1 cellular context compared by ENCODE assay signal in the genomic region with DNA sequence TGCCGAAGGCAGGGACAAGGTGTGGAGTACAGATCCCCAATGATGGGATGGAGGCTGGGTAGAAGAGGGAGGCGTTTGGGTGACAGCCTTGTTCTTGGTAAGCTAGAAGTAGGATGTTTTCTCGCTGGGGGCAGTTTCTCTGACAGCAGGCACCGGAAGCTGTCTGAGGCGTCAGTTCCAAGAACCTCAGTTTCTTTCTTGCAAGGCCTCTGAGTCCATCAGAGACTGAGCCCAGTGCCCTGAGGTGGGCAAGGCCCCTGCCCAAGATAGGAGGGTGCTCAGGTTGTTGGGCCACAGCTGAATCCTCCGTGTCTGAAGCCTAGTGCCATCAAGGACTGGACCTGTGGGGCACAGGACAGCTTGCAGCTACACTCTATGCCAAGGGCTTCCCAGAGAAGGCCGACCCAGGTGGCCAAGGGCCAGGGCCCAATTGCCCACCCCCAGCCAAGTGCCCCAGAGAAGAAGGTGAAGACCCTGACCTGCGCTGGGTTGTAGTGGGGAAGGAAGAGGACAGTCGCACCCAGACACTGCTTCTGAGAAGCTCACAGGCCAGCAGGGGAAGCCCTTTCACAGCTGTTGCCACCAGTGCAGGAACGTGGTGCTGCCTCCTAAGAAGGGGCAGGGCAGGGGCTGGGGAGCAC.
TF ChIP-seq lines count a peak whose summit lies in the region.

No MANE protein-coding gene starts in this region.

TF ChIP-seq in IMR-90, 13 proteins besides CTCF, POLR2A, EP300 and RAD21:
- TF ChIP-seq SMC3 (IDR thresholded peaks at IDR 0.05; ENCODE audit: low read depth, low read length) (no peak), MAZ (IDR thresholded peaks at IDR 0.05; ENCODE audit: borderline replicate concordance, low read depth, low read length) (no peak), BHLHE40 (IDR thresholded peaks at IDR 0.05; ENCODE audit: low read depth, low read length) (no peak), RFX5 (IDR thresholded peaks at IDR 0.05; ENCODE audit: low read depth, low read length) (no peak), CHD1 (IDR thresholded peaks at IDR 0.05; ENCODE audit: low read depth, low read length) (no peak), NFE2L2 (IDR thresholded peaks at IDR 0.05; ENCODE audit: low read depth, low read length) (no peak), FOS (IDR thresholded peaks at IDR 0.05; ENCODE audit: low read depth, low read length) (no peak), MXI1 (IDR thresholded peaks at IDR 0.05; ENCODE audit: borderline replicate concordance, low read depth, low read length) (no peak), MAFK (IDR thresholded peaks at IDR 0.05; ENCODE audit: low read depth, low read length) (no peak), CEBPB (IDR thresholded peaks at IDR 0.05; ENCODE audit: low read depth, low read length) (no peak), RCOR1 (IDR thresholded peaks at IDR 0.05; ENCODE audit: insufficient replicate concordance, low read length) (no peak)
- TF ChIP-seq, protein P1, sequence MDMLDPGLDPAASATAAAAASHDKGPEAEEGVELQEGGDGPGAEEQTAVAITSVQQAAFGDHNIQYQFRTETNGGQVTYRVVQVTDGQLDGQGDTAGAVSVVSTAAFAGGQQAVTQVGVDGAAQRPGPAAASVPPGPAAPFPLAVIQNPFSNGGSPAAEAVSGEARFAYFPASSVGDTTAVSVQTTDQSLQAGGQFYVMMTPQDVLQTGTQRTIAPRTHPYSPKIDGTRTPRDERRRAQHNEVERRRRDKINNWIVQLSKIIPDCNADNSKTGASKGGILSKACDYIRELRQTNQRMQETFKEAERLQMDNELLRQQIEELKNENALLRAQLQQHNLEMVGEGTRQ (IDR thresholded peaks at IDR 0.05; ENCODE audit: low read depth, low read length) = no peak
- TF ChIP-seq, protein P2, sequence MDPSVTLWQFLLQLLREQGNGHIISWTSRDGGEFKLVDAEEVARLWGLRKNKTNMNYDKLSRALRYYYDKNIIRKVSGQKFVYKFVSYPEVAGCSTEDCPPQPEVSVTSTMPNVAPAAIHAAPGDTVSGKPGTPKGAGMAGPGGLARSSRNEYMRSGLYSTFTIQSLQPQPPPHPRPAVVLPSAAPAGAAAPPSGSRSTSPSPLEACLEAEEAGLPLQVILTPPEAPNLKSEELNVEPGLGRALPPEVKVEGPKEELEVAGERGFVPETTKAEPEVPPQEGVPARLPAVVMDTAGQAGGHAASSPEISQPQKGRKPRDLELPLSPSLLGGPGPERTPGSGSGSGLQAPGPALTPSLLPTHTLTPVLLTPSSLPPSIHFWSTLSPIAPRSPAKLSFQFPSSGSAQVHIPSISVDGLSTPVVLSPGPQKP (IDR thresholded peaks at IDR 0.05; ENCODE audit: borderline replicate concordance, low read depth, low read length) = no peak
